ENCODE assay signal across 10 cellular contexts in genomic region chr7:47361746-47362215, GRCh38.
DNase-seq lines count a peak whose midpoint lies in the region; ATAC-seq and TF ChIP-seq lines count a peak whose summit lies in the region.
"Had no signal": no experiment of that assay in that cellular context is flagged by ENCODE, and none has a peak within 500 bp of the region (broad histone marks: within the 10 kb centered on the region; RNA-seq: fewer than 3 reads in every experiment).

No MANE protein-coding gene starts in this region.

- H3K36me3 Mint-ChIP-seq in activated naive CD8-positive, alpha-beta T cell treated with anti-CD3 and anti-CD28 coated beads, Interleukin-2, amount 10 ng/mL, durations not matched to agents 7 days and 5 days, result no peaks in the 10 kb centered on the region

- ATAC-seq in activated naive CD8-positive, alpha-beta T cell treated with anti-CD3 and anti-CD28 coated beads, Interleukin-2, amount 10 ng/mL, durations not matched to agents 7 days and 5 days (ENCODE audit: low read depth), result peak; percentile 39

- DNase-seq in AG09309 (ENCODE audit: low read depth), result peak; percentile 77
- peak; percentile 94 for DNase-seq in HPDE6-E6E7 (ENCODE audit: extremely low spot score)
- no peak for DNase-seq in activated naive CD8-positive, alpha-beta T cell treated with anti-CD3 and anti-CD28 coated beads, Interleukin-2, amount 10 ng/mL, durations not matched to agents 7 days and 5 days
- peak; percentile 91 for DNase-seq in kidney tubule cell (ENCODE audit: low spot score)
- no peak for DNase-seq in NOMO-1 treated with dmso at 0.1 percent for 144 hours (lab: John Stamatoyannopoulos, UW; ENCODE audit: unreplicated experiment)
- DNase-seq in CD1c-positive myeloid dendritic cell (ENCODE audit: extremely low spot score), result no peak
- no peak for DNase-seq in NK-92 (lab: John Stamatoyannopoulos, UW; ENCODE audit: unreplicated experiment)
- no peak for DNase-seq in NOMO-1 treated with DMSO at 0.1 percent for 48 hours (lab: John Stamatoyannopoulos, UW; ENCODE audit: unreplicated experiment)
- DNase-seq: GF-D8, hippocampal formation had no signal

- POLR2A ChIA-PET in activated naive CD8-positive, alpha-beta T cell treated with anti-CD3 and anti-CD28 coated beads, Interleukin-2, amount 10 ng/mL, durations not matched to agents 7 days and 5 days (lab: Charles Lee), result no interaction called here

- H3K27me3 Mint-ChIP-seq in activated naive CD8-positive, alpha-beta T cell treated with anti-CD3 and anti-CD28 coated beads, Interleukin-2, amount 10 ng/mL, durations not matched to agents 7 days and 5 days, result no peaks in the 10 kb centered on the region

- H3K4me1 Mint-ChIP-seq in activated naive CD8-positive, alpha-beta T cell treated with anti-CD3 and anti-CD28 coated beads, Interleukin-2, amount 10 ng/mL, durations not matched to agents 7 days and 5 days, result no peaks in the 10 kb centered on the region

- no peak overlapping the region for H3K4me3 ChIP-seq in AG09309 (ENCODE audit: control insufficient read depth, low read depth, low read length)

- no peaks in the 10 kb centered on the region for H3K9me3 Mint-ChIP-seq in activated naive CD8-positive, alpha-beta T cell treated with anti-CD3 and anti-CD28 coated beads, Interleukin-2, amount 10 ng/mL, durations not matched to agents 7 days and 5 days

- no peak for TF ChIP-seq CTCF in AG09309 (IDR thresholded peaks at IDR 0.05; ENCODE audit: control insufficient read depth, insufficient read depth, low read depth, low read length, missing control alignments)

- no peak overlapping the region for H3K4me3 Mint-ChIP-seq in activated naive CD8-positive, alpha-beta T cell treated with anti-CD3 and anti-CD28 coated beads, Interleukin-2, amount 10 ng/mL, durations not matched to agents 7 days and 5 days

- H3K27ac Mint-ChIP-seq in activated naive CD8-positive, alpha-beta T cell treated with anti-CD3 and anti-CD28 coated beads, Interleukin-2, amount 10 ng/mL, durations not matched to agents 7 days and 5 days, result no peak overlapping the region

Comparison
In these comparisons a context has a peak if more than half of its experiments do, and no peak if none do; other contexts are left out.
1. DNase-seq: peak in AG09309 (single experiment), HPDE6-E6E7 (single experiment) and kidney tubule cell (single experiment); none in activated naive CD8-positive, alpha-beta T cell treated with anti-CD3 and anti-CD28 coated beads, Interleukin-2, amount 10 ng/mL, durations not matched to agents 7 days and 5 days (single experiment), NOMO-1 treated with dmso at 0.1 percent for 144 hours (single experiment), CD1c-positive myeloid dendritic cell (single experiment), NK-92 (single experiment) and NOMO-1 treated with DMSO at 0.1 percent for 48 hours (single experiment).